Comparison of ENCODE assay signal across 21 cellular contexts in genomic region chrX:17355976-17356375, GRCh38. TPM values are rescaled to one million over a fixed set of nuclear protein-coding genes. Genes with fewer than 3 reads are reported as not detected.
DNase-seq lines count a peak whose midpoint lies in the region; ATAC-seq, FAIRE-seq and TF ChIP-seq lines count a peak whose summit lies in the region.
"Had no signal": no experiment of that assay in that cellular context is flagged by ENCODE, and none has a peak within 500 bp of the region (broad histone marks: within the 10 kb centered on the region; RNA-seq: fewer than 3 reads in every experiment).

No MANE protein-coding gene starts in this region.

- H3K9me3 ChIP-seq in neural progenitor cell (ENCODE audit: low read depth) = peaks cover 4% of the 10 kb centered on the region
- H3K9me3 ChIP-seq: SK-N-SH had no signal

- H3K9ac ChIP-seq in mesendoderm (ENCODE audit: low read length) = no peak overlapping the region
- no peak overlapping the region for H3K9ac ChIP-seq in neural progenitor cell
- H3K9ac ChIP-seq: SK-N-SH had no signal

- POLR2A ChIA-PET in activated CD4-positive, alpha-beta memory T cell treated with anti-CD3 and anti-CD28 coated beads, Interleukin-2, amount 10 ng/mL, durations not matched to agents 7 days and 5 days (lab: Charles Lee) = no interaction called here

- H2BK5ac ChIP-seq in mesendoderm (ENCODE audit: low read length) = no peak overlapping the region

- H3K36me3 ChIP-seq in bronchial epithelial cell (ENCODE audit: control insufficient read depth, insufficient read depth, low read length) = no peaks in the 10 kb centered on the region
- no peaks in the 10 kb centered on the region for H3K36me3 ChIP-seq in mesendoderm (ENCODE audit: control insufficient read depth, insufficient read depth, low read length)
- no peaks in the 10 kb centered on the region for H3K36me3 ChIP-seq in neural progenitor cell

- H3F3A ChIP-seq in neural progenitor cell (ENCODE audit: low read depth) = no peaks in the 10 kb centered on the region

- H4K5ac ChIP-seq in mesendoderm (ENCODE audit: low read length) = no peak overlapping the region

- H3K27me3 Mint-ChIP-seq in activated T-cell treated with anti-CD3 and anti-CD28 coated beads, Interleukin-2, amount 50 U/mL, for 72 hours (ENCODE audit: low read depth) = peaks cover 63% of the 10 kb centered on the region
- no peaks in the 10 kb centered on the region for H3K27me3 Mint-ChIP-seq in neural progenitor cell (ENCODE audit: insufficient read depth, low read depth)
- peaks cover 2% of the 10 kb centered on the region for H3K27me3 Mint-ChIP-seq in activated CD4-positive, alpha-beta memory T cell treated with anti-CD3 and anti-CD28 coated beads, Interleukin-2, amount 10 ng/mL, durations not matched to agents 7 days and 5 days

- peak; percentile 22 to 36 for ATAC-seq in activated T-cell treated with anti-CD3 and anti-CD28 coated beads, Interleukin-2, amount 50 U/mL, for 72 hours (replicated peaks in 1 of 2)
- no peak for ATAC-seq in HG03045 (IDR thresholded peaks at IDR 0.05; ENCODE audit: unreplicated experiment)
- ATAC-seq: PC-3 had no signal

- no peak overlapping the region for H3K4ac ChIP-seq in mesendoderm (ENCODE audit: low read depth, low read length)

- no peaks in the 10 kb centered on the region for H3K79me2 ChIP-seq in mesendoderm (ENCODE audit: control insufficient read depth, insufficient read depth, low read length)
- H3K79me2 ChIP-seq in neural progenitor cell (ENCODE audit: low read depth) = no peaks in the 10 kb centered on the region

- CTCF ChIA-PET in activated CD4-positive, alpha-beta memory T cell treated with anti-CD3 and anti-CD28 coated beads, Interleukin-2, amount 10 ng/mL, durations not matched to agents 7 days and 5 days (lab: Charles Lee) = no interaction called here

- no peak overlapping the region for H3K56ac ChIP-seq in mesendoderm (ENCODE audit: low read length)

- H3K27me3 ChIP-seq in bronchial epithelial cell (ENCODE audit: control insufficient read depth, insufficient read depth, low read length) (no peaks in the 10 kb centered on the region), mesendoderm (ENCODE audit: insufficient read depth, low read length, poor library complexity) (no peaks in the 10 kb centered on the region), neural progenitor cell (no peaks in the 10 kb centered on the region)

- H3K79me1 ChIP-seq in mesendoderm (ENCODE audit: low read length) = no peaks in the 10 kb centered on the region

- TF ChIP-seq CTCF in bronchial epithelial cell (IDR thresholded peaks at IDR 0.05; ENCODE audit: insufficient read depth, low read length, severe bottlenecking) (no peak), neural progenitor cell (IDR thresholded peaks at IDR 0.05) (no peak)

- no peak overlapping the region for H4K8ac ChIP-seq in mesendoderm (ENCODE audit: low read depth, low read length)

- H3K4me3 ChIP-seq in bronchial epithelial cell (ENCODE audit: low read depth, low read length) (no peak overlapping the region), mesendoderm (ENCODE audit: low read length) (no peak overlapping the region), neural progenitor cell (no peak overlapping the region)

- peak; percentile 7 for FAIRE-seq in bronchial epithelial cell (lab: Jason Lieb, UNC)
- FAIRE-seq: H1 had no signal

- no peaks in the 10 kb centered on the region for H3K4me1 ChIP-seq in mesendoderm (ENCODE audit: control insufficient read depth, low read depth, low read length)
- no peaks in the 10 kb centered on the region for H3K4me1 ChIP-seq in neural progenitor cell

- no peak for DNase-seq in activated T-cell treated with anti-CD3 and anti-CD28 coated beads, Interleukin-2, amount 50 U/mL, for 72 hours
- no peak for DNase-seq in activated T-cell treated with anti-CD3 and anti-CD28 coated beads, Interleukin-2, amount 50 U/mL, for 48 hours
- peak; percentile 3 for DNase-seq in HT1080 (ENCODE audit: low read depth)
- DNase-seq in bronchial epithelial cell (ENCODE audit: low read depth) = no peak
- DNase-seq in mesendoderm = peak; percentile 24
- DNase-seq in neural progenitor cell (ENCODE audit: low spot score) = no peak
- no peak for DNase-seq in activated CD4-positive, alpha-beta memory T cell treated with anti-CD3 and anti-CD28 coated beads, Interleukin-2, amount 10 ng/mL, durations not matched to agents 7 days and 5 days
- DNase-seq: 8988T, Calu3, DMS79 treated with DMSO at 0.1 percent for 48 hours, IMR-90, KG1, MM.1S, NCI-H1694, NCI-H2029 treated with DMSO at 0.1 percent for 48 hours, NCI-H446 treated with DMSO at 0.1 percent for 48 hours, NCI-H774, PC-3, SK-N-SH had no signal

- H2BK120ac ChIP-seq in mesendoderm (ENCODE audit: low read depth, low read length) = no peak overlapping the region

- H3K27ac Mint-ChIP-seq in activated T-cell treated with anti-CD3 and anti-CD28 coated beads, Interleukin-2, amount 50 U/mL, for 72 hours = no peak overlapping the region
- H3K27ac Mint-ChIP-seq in neural progenitor cell = no peak overlapping the region
- H3K27ac Mint-ChIP-seq in activated CD4-positive, alpha-beta memory T cell treated with anti-CD3 and anti-CD28 coated beads, Interleukin-2, amount 10 ng/mL, durations not matched to agents 7 days and 5 days = no peak overlapping the region

- H2BK15ac ChIP-seq in mesendoderm (replicated peaks; ENCODE audit: low read depth) = no peak overlapping the region

- H3K4me1 Mint-ChIP-seq in activated T-cell treated with anti-CD3 and anti-CD28 coated beads, Interleukin-2, amount 50 U/mL, for 72 hours (ENCODE audit: low read depth) = no peaks in the 10 kb centered on the region
- peaks cover 3% of the 10 kb centered on the region for H3K4me1 Mint-ChIP-seq in neural progenitor cell
- H3K4me1 Mint-ChIP-seq in activated CD4-positive, alpha-beta memory T cell treated with anti-CD3 and anti-CD28 coated beads, Interleukin-2, amount 10 ng/mL, durations not matched to agents 7 days and 5 days = no peaks in the 10 kb centered on the region

- H3K4me2 ChIP-seq in mesendoderm (ENCODE audit: low read length) = no peak overlapping the region
- H3K4me2 ChIP-seq in neural progenitor cell = no peak overlapping the region
- H3K4me2 ChIP-seq: SK-N-SH had no signal

- no peaks in the 10 kb centered on the region for H4K20me1 ChIP-seq in neural progenitor cell (ENCODE audit: low read depth)

- H3K4me3 Mint-ChIP-seq in activated T-cell treated with anti-CD3 and anti-CD28 coated beads, Interleukin-2, amount 50 U/mL, for 72 hours = no peak overlapping the region
- H3K4me3 Mint-ChIP-seq in neural progenitor cell = no peak overlapping the region
- no peak overlapping the region for H3K4me3 Mint-ChIP-seq in activated CD4-positive, alpha-beta memory T cell treated with anti-CD3 and anti-CD28 coated beads, Interleukin-2, amount 10 ng/mL, durations not matched to agents 7 days and 5 days

- H3K23ac ChIP-seq in mesendoderm (ENCODE audit: low read length) = no peak overlapping the region

- WGBS in mesendoderm (ENCODE audit: extremely low coverage, insufficient coverage, low lambda C conversion rate) = no CpG with 5 or more reads among the region's 4 CpGs

- H3K27ac ChIP-seq in mesendoderm (ENCODE audit: low read depth, low read length) (no peak overlapping the region), neural progenitor cell (no peak overlapping the region)

- H3K36me3 Mint-ChIP-seq in activated T-cell treated with anti-CD3 and anti-CD28 coated beads, Interleukin-2, amount 50 U/mL, for 72 hours (ENCODE audit: insufficient read depth in 2 of 2) = no peaks in the 10 kb centered on the region
- no peaks in the 10 kb centered on the region for H3K36me3 Mint-ChIP-seq in neural progenitor cell
- no peaks in the 10 kb centered on the region for H3K36me3 Mint-ChIP-seq in activated CD4-positive, alpha-beta memory T cell treated with anti-CD3 and anti-CD28 coated beads, Interleukin-2, amount 10 ng/mL, durations not matched to agents 7 days and 5 days (ENCODE audit: low read depth)

- H2AK5ac ChIP-seq in mesendoderm (ENCODE audit: low read length) = no peak overlapping the region

- H2AFZ ChIP-seq in neural progenitor cell (replicated peaks) = no peak overlapping the region

- H3K18ac ChIP-seq in mesendoderm (ENCODE audit: low read length) = no peak overlapping the region

- H3K9me3 Mint-ChIP-seq in activated T-cell treated with anti-CD3 and anti-CD28 coated beads, Interleukin-2, amount 50 U/mL, for 72 hours = peaks cover 0 to 1% of the 10 kb centered on the region in 2 donors
- peaks cover 6% of the 10 kb centered on the region for H3K9me3 Mint-ChIP-seq in neural progenitor cell
- H3K9me3 Mint-ChIP-seq in activated CD4-positive, alpha-beta memory T cell treated with anti-CD3 and anti-CD28 coated beads, Interleukin-2, amount 10 ng/mL, durations not matched to agents 7 days and 5 days = no peaks in the 10 kb centered on the region

RNA-seq across cellular contexts. Expression of gene NHS, which starts 19.0 kb away (rescaled TPM):
- 10 to 100 TPM in 1 of 2 donors, 1 to 10 TPM in 1; 6.6 to 11.4 TPM for total RNA-seq in activated T-cell treated with anti-CD3 and anti-CD28 coated beads, Interleukin-2, amount 50 U/mL, for 72 hours
- 4.6 and 5.4 TPM in 2 replicates for total RNA-seq in HT1080 (2014; rRNA removed; shearing (Covaris generic))
- 3.3 and 4.2 TPM in 2 replicates for polyA plus RNA-seq in HT1080 (2015; cell fraction: cytosol; rRNA removed)
- polyA plus RNA-seq in HT1080 (2015; cell fraction: nucleus; rRNA removed) = 14.4 and 15.2 TPM in 2 replicates
- 0.79 and 1.0 TPM in 2 replicates for total RNA-seq in bronchial epithelial cell
- 3.4 TPM for polyA plus RNA-seq in mesendoderm (2013, experiment 1 of 2)
- polyA plus RNA-seq in mesendoderm (2013, experiment 2 of 2) = 3.2 TPM
- total RNA-seq in neural progenitor cell (ENCODE audit: low replicate concordance) = 3.9 and 12.1 TPM in 2 replicates
- total RNA-seq in activated CD4-positive, alpha-beta memory T cell treated with anti-CD3 and anti-CD28 coated beads, Interleukin-2, amount 10 ng/mL, durations not matched to agents 7 days and 5 days = under 1 TPM; 0.43 to 0.71 TPM

Comparison
In these comparisons a context has a peak if more than half of its experiments do, and no peak if none do; other contexts are left out.
1. DNase-seq: peak in HT1080 (single experiment) and mesendoderm (single experiment); none in activated T-cell treated with anti-CD3 and anti-CD28 coated beads, Interleukin-2, amount 50 U/mL, for 72 hours (0 of 2), activated T-cell treated with anti-CD3 and anti-CD28 coated beads, Interleukin-2, amount 50 U/mL, for 48 hours (0 of 2), bronchial epithelial cell (single experiment), neural progenitor cell (single experiment) and activated CD4-positive, alpha-beta memory T cell treated with anti-CD3 and anti-CD28 coated beads, Interleukin-2, amount 10 ng/mL, durations not matched to agents 7 days and 5 days (single experiment).